31 cellular contexts compared by ENCODE assay signal in the genomic region with DNA sequence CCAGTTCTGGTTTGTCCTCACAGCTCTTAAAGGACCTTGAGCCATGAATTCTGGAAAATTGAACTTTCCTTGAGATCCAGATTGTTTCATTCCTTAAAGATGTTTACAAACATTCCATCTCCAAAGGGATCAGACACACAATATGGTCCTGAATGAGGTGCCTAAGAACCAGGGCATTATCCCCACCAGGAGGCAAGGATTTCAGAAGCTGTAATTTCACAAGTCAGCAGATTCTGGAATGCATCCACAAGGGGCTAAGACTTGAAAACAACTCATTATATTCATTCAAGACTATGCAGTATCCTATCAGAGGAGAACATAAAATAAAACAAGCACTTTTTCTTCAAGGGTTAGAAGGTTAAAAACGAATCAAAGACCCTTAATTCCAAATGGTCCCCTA. TPM values are rescaled to one million over a fixed set of nuclear protein-coding genes. Genes with fewer than 3 reads are reported as not detected.
"Had no signal": no experiment of that assay in that cellular context is flagged by ENCODE, and none has a peak within 500 bp of the region (broad histone marks: within the 10 kb centered on the region; RNA-seq: fewer than 3 reads in every experiment).

No MANE protein-coding gene starts in this region.

- FAIRE-seq: kidney had no signal

- H3K36me3 ChIP-seq: stomach, thyroid gland, vagina had no signal

- H3K9me3 ChIP-seq: mucosa of descending colon, stomach, thyroid gland, vagina had no signal

- ATAC-seq: effector memory CD8-positive, alpha-beta T cell; left lobe of liver; mucosa of descending colon; natural killer cell treated with Interleukin-12 subunit alpha and Interleukin-12 subunit beta and Interleukin-15 and Interleukin-18, amount 100 ng/mL, for 72 hours; sciatic nerve had no signal

- H3K4me1 Mint-ChIP-seq: memory B cell, naive B cell, neural crest cell had no signal

- H3K27me3 Mint-ChIP-seq: effector memory CD8-positive, alpha-beta T cell; progenitor cell of endocrine pancreas had no signal

- H3K4me3 ChIP-seq: lung, mucosa of descending colon, smooth muscle cell, stomach, thyroid gland, vagina had no signal

- H3K4me2 ChIP-seq: smooth muscle cell had no signal

- DNase-seq: cortex of kidney; effector memory CD8-positive, alpha-beta T cell; head of caudate nucleus; kidney; mucosa of descending colon; naive B cell; stimulated activated CD4-positive, alpha-beta T cell treated with anti-CD3 and anti-CD28 coated beads, Interleukin-12 subunit alpha, Interleukin-12 subunit beta, amount 100 ng/mL, for 4 hours; stimulated activated CD4-positive, alpha-beta T cell treated with anti-CD3 and anti-CD28 coated beads, Interleukin-1b, Interleukin-23, amount 100 ng/mL, for 48 hours; stimulated activated CD4-positive, alpha-beta T cell treated with anti-CD3 and anti-CD28 coated beads, Interleukin-4, amount 100 ng/mL, for 1 hour; stimulated activated CD8-positive, alpha-beta memory T cell treated with anti-CD3 and anti-CD28 coated beads, Interleukin-4, amount 100 ng/mL, for 48 hours; stimulated activated naive CD4-positive, alpha-beta T cell treated with Interleukin-2 at 50 U/mL for 16 hours; stomach; thyroid gland had no signal

- H3K9ac ChIP-seq: parathyroid adenoma had no signal

- H3K9me3 Mint-ChIP-seq: natural killer cell treated with Interleukin-12 subunit alpha and Interleukin-12 subunit beta and Interleukin-15 and Interleukin-18, amount 100 ng/mL, for 72 hours; neural crest cell had no signal

- H3K27ac ChIP-seq: parathyroid adenoma, stomach, thyroid gland, vagina had no signal

- H3K4me1 ChIP-seq: parathyroid adenoma, stomach, thyroid gland, vagina had no signal

- H2AFZ ChIP-seq: parathyroid adenoma had no signal

- H3K36me3 Mint-ChIP-seq: memory B cell; mesothelial cell of epicardium; naive B cell; natural killer cell treated with Interleukin-12 subunit alpha and Interleukin-12 subunit beta and Interleukin-15 and Interleukin-18, amount 100 ng/mL, for 72 hours had no signal

- H3K27ac Mint-ChIP-seq: effector memory CD8-positive, alpha-beta T cell; memory B cell; mesothelial cell of epicardium; naive B cell; natural killer cell treated with Interleukin-12 subunit alpha and Interleukin-12 subunit beta and Interleukin-15 and Interleukin-18, amount 100 ng/mL, for 72 hours; progenitor cell of endocrine pancreas had no signal

- H3K4me3 Mint-ChIP-seq: effector memory CD8-positive, alpha-beta T cell; memory B cell; mesothelial cell of epicardium; naive B cell; natural killer cell treated with Interleukin-12 subunit alpha and Interleukin-12 subunit beta and Interleukin-15 and Interleukin-18, amount 100 ng/mL, for 72 hours; neural crest cell had no signal

- H3K27me3 ChIP-seq: stomach, thyroid gland, vagina had no signal

- H3K79me2 ChIP-seq: parathyroid adenoma had no signal

RNA-seq across cellular contexts. Expression of gene KCNH5, which starts 15.1 kb away (rescaled TPM):
- total RNA-seq: dermis microvascular lymphatic vessel endothelial cell; glomerular endothelial cell; kidney; left lobe of liver; liver; natural killer cell treated with Interleukin-12 subunit alpha and Interleukin-12 subunit beta and Interleukin-15 and Interleukin-18, amount 100 ng/mL, for 72 hours; osteoblast; sciatic nerve; subcutaneous adipose tissue; thyroid gland; ureter had no signal
- polyA plus RNA-seq: esophagus, liver had no signal
